Comparison of ENCODE assay signal across 2 cellular contexts in the genomic region with DNA sequence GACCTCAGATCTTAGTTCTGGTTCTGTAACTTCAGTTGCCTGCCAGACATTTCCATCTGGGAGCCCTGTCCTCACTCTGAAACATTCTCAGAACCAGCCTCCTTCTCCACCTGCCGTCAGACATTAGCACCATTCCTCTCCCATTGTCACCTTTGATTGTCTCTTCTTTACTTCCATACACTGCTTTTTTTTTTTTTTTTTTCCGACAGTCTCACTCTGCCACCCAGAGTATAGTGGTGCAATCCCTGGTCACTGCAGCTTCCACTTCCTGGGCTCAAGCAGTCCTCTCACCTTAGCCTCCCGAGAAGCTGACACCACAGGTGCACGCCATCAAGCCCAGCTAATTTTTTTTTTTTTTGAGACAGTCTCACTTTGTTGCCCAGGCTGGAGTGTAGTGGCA.
A peak's percentile ranks its signal among the peaks of the same experiment; 100 is the strongest.
TF ChIP-seq lines count a peak whose summit lies in the region.

No MANE protein-coding gene starts in this region.

TF ChIP-seq in GM12878, 131 proteins besides CTCF, POLR2A, EP300 and RAD21 (continues in another document):
- no peak for TF ChIP-seq RBBP5 (conservative IDR thresholded peaks at IDR 0.05)
- no peak for TF ChIP-seq RFX5 (IDR thresholded peaks at IDR 0.05; ENCODE audit: low read depth, low read length)
- TF ChIP-seq ZNF24 (IDR thresholded peaks at IDR 0.05): no peak
- TF ChIP-seq EED (IDR thresholded peaks at IDR 0.05; ENCODE audit: low read depth): no peak
- TF ChIP-seq EZH2 (IDR thresholded peaks at IDR 0.05; ENCODE audit: borderline replicate concordance, control insufficient read depth, low read depth, low read length): no peak
- TF ChIP-seq, protein P1, sequence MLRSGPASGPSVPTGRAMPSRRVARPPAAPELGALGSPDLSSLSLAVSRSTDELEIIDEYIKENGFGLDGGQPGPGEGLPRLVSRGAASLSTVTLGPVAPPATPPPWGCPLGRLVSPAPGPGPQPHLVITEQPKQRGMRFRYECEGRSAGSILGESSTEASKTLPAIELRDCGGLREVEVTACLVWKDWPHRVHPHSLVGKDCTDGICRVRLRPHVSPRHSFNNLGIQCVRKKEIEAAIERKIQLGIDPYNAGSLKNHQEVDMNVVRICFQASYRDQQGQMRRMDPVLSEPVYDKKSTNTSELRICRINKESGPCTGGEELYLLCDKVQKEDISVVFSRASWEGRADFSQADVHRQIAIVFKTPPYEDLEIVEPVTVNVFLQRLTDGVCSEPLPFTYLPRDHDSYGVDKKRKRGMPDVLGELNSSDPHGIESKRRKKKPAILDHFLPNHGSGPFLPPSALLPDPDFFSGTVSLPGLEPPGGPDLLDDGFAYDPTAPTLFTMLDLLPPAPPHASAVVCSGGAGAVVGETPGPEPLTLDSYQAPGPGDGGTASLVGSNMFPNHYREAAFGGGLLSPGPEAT (IDR thresholded peaks at IDR 0.05; ENCODE audit: low read depth): no peak
- TF ChIP-seq KAT2A (conservative IDR thresholded peaks at IDR 0.05; ENCODE audit: control insufficient read depth, low read depth, low read length): no peak
- no peak for TF ChIP-seq ZNF622 (IDR thresholded peaks at IDR 0.05)
- TF ChIP-seq, protein P2, sequence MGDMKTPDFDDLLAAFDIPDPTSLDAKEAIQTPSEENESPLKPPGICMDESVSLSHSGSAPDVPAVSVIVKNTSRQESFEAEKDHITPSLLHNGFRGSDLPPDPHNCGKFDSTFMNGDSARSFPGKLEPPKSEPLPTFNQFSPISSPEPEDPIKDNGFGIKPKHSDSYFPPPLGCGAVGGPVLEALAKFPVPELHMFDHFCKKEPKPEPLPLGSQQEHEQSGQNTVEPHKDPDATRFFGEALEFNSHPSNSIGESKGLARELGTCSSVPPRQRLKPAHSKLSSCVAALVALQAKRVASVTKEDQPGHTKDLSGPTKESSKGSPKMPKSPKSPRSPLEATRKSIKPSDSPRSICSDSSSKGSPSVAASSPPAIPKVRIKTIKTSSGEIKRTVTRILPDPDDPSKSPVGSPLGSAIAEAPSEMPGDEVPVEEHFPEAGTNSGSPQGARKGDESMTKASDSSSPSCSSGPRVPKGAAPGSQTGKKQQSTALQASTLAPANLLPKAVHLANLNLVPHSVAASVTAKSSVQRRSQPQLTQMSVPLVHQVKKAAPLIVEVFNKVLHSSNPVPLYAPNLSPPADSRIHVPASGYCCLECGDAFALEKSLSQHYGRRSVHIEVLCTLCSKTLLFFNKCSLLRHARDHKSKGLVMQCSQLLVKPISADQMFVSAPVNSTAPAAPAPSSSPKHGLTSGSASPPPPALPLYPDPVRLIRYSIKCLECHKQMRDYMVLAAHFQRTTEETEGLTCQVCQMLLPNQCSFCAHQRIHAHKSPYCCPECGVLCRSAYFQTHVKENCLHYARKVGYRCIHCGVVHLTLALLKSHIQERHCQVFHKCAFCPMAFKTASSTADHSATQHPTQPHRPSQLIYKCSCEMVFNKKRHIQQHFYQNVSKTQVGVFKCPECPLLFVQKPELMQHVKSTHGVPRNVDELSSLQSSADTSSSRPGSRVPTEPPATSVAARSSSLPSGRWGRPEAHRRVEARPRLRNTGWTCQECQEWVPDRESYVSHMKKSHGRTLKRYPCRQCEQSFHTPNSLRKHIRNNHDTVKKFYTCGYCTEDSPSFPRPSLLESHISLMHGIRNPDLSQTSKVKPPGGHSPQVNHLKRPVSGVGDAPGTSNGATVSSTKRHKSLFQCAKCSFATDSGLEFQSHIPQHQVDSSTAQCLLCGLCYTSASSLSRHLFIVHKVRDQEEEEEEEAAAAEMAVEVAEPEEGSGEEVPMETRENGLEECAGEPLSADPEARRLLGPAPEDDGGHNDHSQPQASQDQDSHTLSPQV (IDR thresholded peaks at IDR 0.05): no peak
- no peak for TF ChIP-seq ZZZ3 (IDR thresholded peaks at IDR 0.05; ENCODE audit: control insufficient read depth, insufficient read length, low read depth)
- TF ChIP-seq POLR2AphosphoS5 (IDR thresholded peaks at IDR 0.05; ENCODE audit: low read length): no peak
- TF ChIP-seq, protein P3, sequence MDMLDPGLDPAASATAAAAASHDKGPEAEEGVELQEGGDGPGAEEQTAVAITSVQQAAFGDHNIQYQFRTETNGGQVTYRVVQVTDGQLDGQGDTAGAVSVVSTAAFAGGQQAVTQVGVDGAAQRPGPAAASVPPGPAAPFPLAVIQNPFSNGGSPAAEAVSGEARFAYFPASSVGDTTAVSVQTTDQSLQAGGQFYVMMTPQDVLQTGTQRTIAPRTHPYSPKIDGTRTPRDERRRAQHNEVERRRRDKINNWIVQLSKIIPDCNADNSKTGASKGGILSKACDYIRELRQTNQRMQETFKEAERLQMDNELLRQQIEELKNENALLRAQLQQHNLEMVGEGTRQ (IDR thresholded peaks at IDR 0.05; ENCODE audit: borderline replicate concordance, low read depth, low read length): no peak
- no peak for TF ChIP-seq SREBF2 (IDR thresholded peaks at IDR 0.05; ENCODE audit: low read length)
- TF ChIP-seq TCF12 (IDR thresholded peaks at IDR 0.05; ENCODE audit: low read depth, low read length): no peak
- no peak for TF ChIP-seq IKZF2 (IDR thresholded peaks at IDR 0.05)
- TF ChIP-seq MYC (IDR thresholded peaks at IDR 0.05; ENCODE audit: insufficient read depth, insufficient read length, insufficient replicate concordance, low read length, severe bottlenecking): no peak
- TF ChIP-seq, protein P4, sequence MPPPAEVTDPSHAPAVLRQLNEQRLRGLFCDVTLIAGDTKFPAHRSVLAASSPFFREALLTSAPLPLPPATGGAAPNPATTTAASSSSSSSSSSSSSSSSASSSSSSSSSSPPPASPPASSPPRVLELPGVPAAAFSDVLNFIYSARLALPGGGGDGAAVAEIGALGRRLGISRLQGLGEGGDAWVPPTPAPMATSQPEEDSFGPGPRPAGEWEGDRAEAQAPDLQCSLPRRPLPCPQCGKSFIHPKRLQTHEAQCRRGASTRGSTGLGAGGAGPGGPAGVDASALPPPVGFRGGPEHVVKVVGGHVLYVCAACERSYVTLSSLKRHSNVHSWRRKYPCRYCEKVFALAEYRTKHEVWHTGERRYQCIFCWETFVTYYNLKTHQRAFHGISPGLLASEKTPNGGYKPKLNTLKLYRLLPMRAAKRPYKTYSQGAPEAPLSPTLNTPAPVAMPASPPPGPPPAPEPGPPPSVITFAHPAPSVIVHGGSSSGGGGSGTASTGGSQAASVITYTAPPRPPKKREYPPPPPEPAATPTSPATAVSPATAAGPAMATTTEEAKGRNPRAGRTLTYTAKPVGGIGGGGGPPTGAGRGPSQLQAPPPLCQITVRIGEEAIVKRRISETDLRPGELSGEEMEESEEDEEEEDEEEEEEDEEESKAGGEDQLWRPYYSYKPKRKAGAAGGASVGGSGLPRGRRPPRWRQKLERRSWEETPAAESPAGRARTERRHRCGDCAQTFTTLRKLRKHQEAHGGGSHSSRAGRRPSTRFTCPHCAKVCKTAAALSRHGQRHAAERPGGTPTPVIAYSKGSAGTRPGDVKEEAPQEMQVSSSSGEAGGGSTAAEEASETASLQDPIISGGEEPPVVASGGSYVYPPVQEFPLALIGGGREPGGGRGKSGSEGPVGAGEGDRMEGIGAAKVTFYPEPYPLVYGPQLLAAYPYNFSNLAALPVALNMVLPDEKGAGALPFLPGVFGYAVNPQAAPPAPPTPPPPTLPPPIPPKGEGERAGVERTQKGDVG (CRISPR knock-in tag; IDR thresholded peaks at IDR 0.05): no peak
- TF ChIP-seq RCOR1 (conservative IDR thresholded peaks at IDR 0.05; ENCODE audit: low read depth, low read length): no peak

TF ChIP-seq in HepG2, 621 proteins besides CTCF, POLR2A, EP300 and RAD21:
- TF ChIP-seq TBP (CRISPR knock-in tag; IDR thresholded peaks at IDR 0.05) (no peak), STAG1 (CRISPR knock-in tag; IDR thresholded peaks at IDR 0.05) (peak; percentile 27), ZNF607 (CRISPR knock-in tag; IDR thresholded peaks at IDR 0.05; ENCODE audit: borderline replicate concordance) (no peak)
TF ChIP-seq in HepG2: peak in this region for 1.
